Comparison of ENCODE assay signal across 38 cellular contexts in the genomic region with DNA sequence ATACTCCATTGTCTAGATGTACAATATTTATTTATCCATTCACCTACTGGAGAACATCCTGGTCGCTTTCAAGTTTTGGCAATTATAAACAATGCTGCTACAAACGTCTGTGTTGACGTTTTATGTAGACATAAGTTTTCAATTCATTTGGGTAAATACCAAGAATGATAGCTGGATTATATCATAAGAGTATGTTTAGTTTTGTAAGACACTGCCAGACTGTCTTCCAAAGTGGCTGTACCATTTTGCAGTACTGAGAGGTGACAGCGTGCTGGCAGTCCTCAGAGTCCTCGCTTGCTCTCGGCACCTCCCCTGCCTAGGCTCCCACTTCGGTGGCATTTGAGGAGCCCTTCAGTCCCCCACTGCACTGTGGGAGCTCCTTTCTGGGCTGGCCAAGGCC.
"Had no signal": no experiment of that assay in that cellular context is flagged by ENCODE, and none has a peak within 500 bp of the region (broad histone marks: within the 10 kb centered on the region; RNA-seq: fewer than 3 reads in every experiment).

No MANE protein-coding gene starts in this region.

- DNase-seq: activated B cell treated with CpG ODN at 0.5 μM for 24 hours; activated CD4-positive, alpha-beta memory T cell treated with anti-CD3 and anti-CD28 coated beads for 36 hours; activated CD4-positive, alpha-beta T cell treated with anti-CD3 and anti-CD28 coated beads for 4 hours; activated CD4-positive, alpha-beta T cell treated with anti-CD3 and anti-CD28 coated beads, Interleukin-2, amount 10 ng/mL, durations not matched to agents 24 days and 14 days; activated CD4-positive, alpha-beta T cell treated with anti-CD3 and anti-CD28 coated beads, Interleukin-2, amount 50 U/mL, for 1 hour; activated CD4-positive, alpha-beta T cell treated with anti-CD3 and anti-CD28 coated beads, Interleukin-2, amount 50 U/mL, for 4 hours; activated CD4-positive, CD25-positive, alpha-beta regulatory T cell treated with anti-CD3 and anti-CD28 coated beads, Interleukin-2, amount 50 U/mL, for 72 hours; activated CD8-positive, alpha-beta memory T cell treated with anti-CD3 and anti-CD28 coated beads, Interleukin-2, amount 50 U/mL, for 4 hours; activated CD8-positive, alpha-beta T cell treated with anti-CD3 and anti-CD28 coated beads for 36 hours; activated effector memory CD4-positive, alpha-beta T cell treated with anti-CD3 and anti-CD28 coated beads, Interleukin-2, amount 50 U/mL, for 16 hours; activated gamma-delta T cell treated with Interleukin-2 at 50 U/mL for 16 hours; activated naive CD4-positive, alpha-beta T cell; activated naive CD4-positive, alpha-beta T cell treated with anti-CD3 and anti-CD28 coated beads for 36 hours; activated naive CD4-positive, alpha-beta T cell treated with anti-CD3 and anti-CD28 coated beads, Interleukin-2, amount 50 U/mL, for 16 hours; activated naive CD8-positive, alpha-beta T cell treated with anti-CD3 and anti-CD28 coated beads for 36 hours; activated T-cell treated with anti-CD3 and anti-CD28 coated beads for 4 hours; activated T-cell treated with anti-CD3 and anti-CD28 coated beads, Interleukin-2, amount 50 U/mL, for 1 hour; activated T-cell treated with anti-CD3 and anti-CD28 coated beads, Interleukin-2, amount 50 U/mL, for 4 hours; activated T-cell treated with anti-CD3 and anti-CD28 coated beads, Interleukin-2, amount 50 U/mL, for 72 hours; adrenal gland; amniotic stem cell; aorta; caudate nucleus; cerebellar nuclear complex; T-helper 1 cell; T-helper 2 cell; T-helper 9 cell had no signal

- H3K36me3 ChIP-seq: adrenal gland, cardiac muscle cell had no signal

- H3K4me3 Mint-ChIP-seq: activated B cell treated with CpG ODN at 0.5 μM for 24 hours; activated CD4-positive, alpha-beta memory T cell treated with anti-CD3 and anti-CD28 coated beads for 36 hours; activated CD4-positive, alpha-beta T cell treated with anti-CD3 and anti-CD28 coated beads, Interleukin-2, amount 10 ng/mL, durations not matched to agents 24 days and 14 days; activated CD8-positive, alpha-beta T cell treated with anti-CD3 and anti-CD28 coated beads for 36 hours; activated naive CD4-positive, alpha-beta T cell treated with anti-CD3 and anti-CD28 coated beads for 36 hours; activated naive CD8-positive, alpha-beta T cell treated with anti-CD3 and anti-CD28 coated beads for 36 hours; activated T-cell treated with anti-CD3 and anti-CD28 coated beads, Interleukin-2, amount 50 U/mL, for 4 hours; activated T-cell treated with anti-CD3 and anti-CD28 coated beads, Interleukin-2, amount 50 U/mL, for 72 hours; activated T-helper 1 cell treated with anti-CD3 and anti-CD28 coated beads, Interleukin-12 subunit alpha, Interleukin-12 subunit beta, Interleukin-2, Interleukin-4 antibody, amounts not matched to agents 30 ng/mL and 10 ng/mL and 1 ng/mL, durations not matched to agents 14 hours and 24 hours and 36 hours; activated T-helper 17 cell treated with anti-CD3 and anti-CD28 coated beads, Interleukin-2, amount 50 U/mL, for 72 hours; brain; central memory CD8-positive, alpha-beta T cell; T-helper 1 cell treated with Interleukin-12 subunit alpha and Interleukin-12 subunit beta and Interleukin-4 antibody, amounts not matched to agents 30 μg/mL and 1 μg/mL, for 36 hours; T-helper 2 cell treated with Interferon-gamma antibody and Interleukin-4, amounts not matched to agents 5 μg/mL and 100 μg/mL, for 36 hours had no signal

- H3K27ac ChIP-seq: adrenal gland, cardiac muscle cell, VCaP had no signal

- H3K4me1 ChIP-seq: adrenal gland had no signal

- H3K27me3 Mint-ChIP-seq: activated B cell treated with CpG ODN at 0.5 μM for 24 hours; activated CD4-positive, alpha-beta memory T cell treated with anti-CD3 and anti-CD28 coated beads for 36 hours; activated CD4-positive, alpha-beta T cell treated with anti-CD3 and anti-CD28 coated beads, Interleukin-2, amount 10 ng/mL, durations not matched to agents 24 days and 14 days; activated CD8-positive, alpha-beta T cell treated with anti-CD3 and anti-CD28 coated beads for 36 hours; activated naive CD8-positive, alpha-beta T cell treated with anti-CD3 and anti-CD28 coated beads for 36 hours; activated T-helper 17 cell treated with anti-CD3 and anti-CD28 coated beads, Interleukin-2, amount 50 U/mL, for 72 hours; brain; central memory CD8-positive, alpha-beta T cell had no signal

- H3K36me3 Mint-ChIP-seq: activated CD4-positive, alpha-beta memory T cell treated with anti-CD3 and anti-CD28 coated beads for 36 hours; activated naive CD4-positive, alpha-beta T cell treated with anti-CD3 and anti-CD28 coated beads, Interleukin-2, amount 50 U/mL, for 72 hours; activated naive CD8-positive, alpha-beta T cell treated with anti-CD3 and anti-CD28 coated beads for 36 hours; brain had no signal

- H3K27me3 ChIP-seq: adrenal gland, cardiac muscle cell had no signal

- FAIRE-seq: bronchial epithelial cell, TTC549 had no signal

- H3K4me3 ChIP-seq: adrenal gland, cardiac muscle cell had no signal

- H3K9me3 Mint-ChIP-seq: activated B cell treated with CpG ODN at 0.5 μM for 24 hours; activated CD4-positive, alpha-beta T cell treated with anti-CD3 and anti-CD28 coated beads, Interleukin-2, amount 10 ng/mL, durations not matched to agents 24 days and 14 days; activated naive CD4-positive, alpha-beta T cell treated with anti-CD3 and anti-CD28 coated beads for 36 hours; activated T-cell treated with anti-CD3 and anti-CD28 coated beads, Interleukin-2, amount 50 U/mL, for 4 hours; activated T-helper 1 cell treated with anti-CD3 and anti-CD28 coated beads, Interleukin-12 subunit alpha, Interleukin-12 subunit beta, Interleukin-2, Interleukin-4 antibody, amounts not matched to agents 30 ng/mL and 10 ng/mL and 1 ng/mL, durations not matched to agents 14 hours and 24 hours and 36 hours had no signal

- H3K4me1 Mint-ChIP-seq: activated B cell treated with CpG ODN at 0.5 μM for 24 hours; activated CD4-positive, alpha-beta T cell treated with anti-CD3 and anti-CD28 coated beads, Interleukin-2, amount 10 ng/mL, durations not matched to agents 24 days and 14 days; activated naive CD8-positive, alpha-beta T cell treated with anti-CD3 and anti-CD28 coated beads for 36 hours; activated T-helper 17 cell treated with anti-CD3 and anti-CD28 coated beads, Interleukin-2, amount 50 U/mL, for 72 hours; brain; central memory CD8-positive, alpha-beta T cell had no signal

- ATAC-seq: activated CD8-positive, alpha-beta T cell treated with anti-CD3 and anti-CD28 coated beads for 36 hours; activated naive CD4-positive, alpha-beta T cell treated with anti-CD3 and anti-CD28 coated beads, Interleukin-2, amount 50 U/mL, for 72 hours; activated T-cell treated with anti-CD3 and anti-CD28 coated beads, Interleukin-2, amount 50 U/mL, for 4 hours; activated T-cell treated with anti-CD3 and anti-CD28 coated beads, Interleukin-2, amount 50 U/mL, for 72 hours; activated T-helper 17 cell treated with anti-CD3 and anti-CD28 coated beads, Interleukin-2, amount 50 U/mL, for 72 hours had no signal

- H3K9me3 ChIP-seq: adrenal gland had no signal

- H3K27ac Mint-ChIP-seq: activated B cell treated with CpG ODN at 0.5 μM for 24 hours; activated CD4-positive, alpha-beta memory T cell treated with anti-CD3 and anti-CD28 coated beads for 36 hours; activated CD4-positive, alpha-beta T cell treated with anti-CD3 and anti-CD28 coated beads, Interleukin-2, amount 10 ng/mL, durations not matched to agents 24 days and 14 days; activated CD8-positive, alpha-beta T cell treated with anti-CD3 and anti-CD28 coated beads for 36 hours; activated naive CD4-positive, alpha-beta T cell treated with anti-CD3 and anti-CD28 coated beads for 36 hours; activated naive CD4-positive, alpha-beta T cell treated with anti-CD3 and anti-CD28 coated beads, Interleukin-2, amount 50 U/mL, for 72 hours; activated naive CD8-positive, alpha-beta T cell treated with anti-CD3 and anti-CD28 coated beads for 36 hours; activated T-cell treated with anti-CD3 and anti-CD28 coated beads, Interleukin-2, amount 50 U/mL, for 72 hours; activated T-helper 1 cell treated with anti-CD3 and anti-CD28 coated beads, Interleukin-12 subunit alpha, Interleukin-12 subunit beta, Interleukin-2, Interleukin-4 antibody, amounts not matched to agents 30 ng/mL and 10 ng/mL and 1 ng/mL, durations not matched to agents 14 hours and 24 hours and 36 hours; activated T-helper 17 cell treated with anti-CD3 and anti-CD28 coated beads, Interleukin-2, amount 50 U/mL, for 72 hours; brain; T-helper 1 cell treated with Interleukin-12 subunit alpha and Interleukin-12 subunit beta and Interleukin-4 antibody, amounts not matched to agents 30 μg/mL and 1 μg/mL, for 36 hours; T-helper 2 cell treated with Interferon-gamma antibody and Interleukin-4, amounts not matched to agents 5 μg/mL and 100 μg/mL, for 36 hours had no signal
